Comparison of ENCODE assay signal across 1 cellular context in genomic region chr12:68638721-68639395, GRCh38.
TF ChIP-seq lines count a peak whose summit lies in the region.

No MANE protein-coding gene starts in this region.

TF ChIP-seq in HEK293, 187 proteins besides CTCF, POLR2A, EP300 and RAD21 (continued from another document):
- TF ChIP-seq HIC1 (tag by site-specific recombination; IDR thresholded peaks at IDR 0.05) = 0 out of 2 replicates have a peak, but pooled peaks have one; percentile 42
- no peak for TF ChIP-seq PBX3 (CRISPR knock-in tag; IDR thresholded peaks at IDR 0.05)
- TF ChIP-seq ZNF140 (tag by site-specific recombination; IDR thresholded peaks at IDR 0.05) = no peak
- TF ChIP-seq PRDM6 (tag by site-specific recombination; IDR thresholded peaks at IDR 0.05) = no peak
- no peak for TF ChIP-seq ZNF555 (tag by site-specific recombination; conservative IDR thresholded peaks at IDR 0.05)
- no peak for TF ChIP-seq ZNF302 (tag by site-specific recombination; IDR thresholded peaks at IDR 0.05; ENCODE audit: low read depth)
- TF ChIP-seq ZNF394 (tag by site-specific recombination; IDR thresholded peaks at IDR 0.05; ENCODE audit: borderline replicate concordance) = 0 out of 2 replicates have a peak, but pooled peaks have one; percentile 24
- no peak for TF ChIP-seq ZNF837 (tag by site-specific recombination; IDR thresholded peaks at IDR 0.05)
- TF ChIP-seq ZNF324 (tag by site-specific recombination; IDR thresholded peaks at IDR 0.05) = no peak
- TF ChIP-seq SP7 (tag by site-specific recombination; IDR thresholded peaks at IDR 0.05) = peak; percentile 30; the same call in 1 of the 2 replicates
- TF ChIP-seq ZBTB10 (tag by site-specific recombination; IDR thresholded peaks at IDR 0.05) = no peak
- TF ChIP-seq ZNF600 (tag by site-specific recombination; IDR thresholded peaks at IDR 0.05) = peak; percentile 31; the same call in 1 of the 2 replicates
- no peak for TF ChIP-seq ZNF362 (tag by site-specific recombination; IDR thresholded peaks at IDR 0.05)
- 0 out of 2 replicates have a peak, but pooled peaks have one; percentile 25 for TF ChIP-seq ZNF629 (tag by site-specific recombination; IDR thresholded peaks at IDR 0.05)
- peak; percentile 48 for TF ChIP-seq WT1 (tag by site-specific recombination; IDR thresholded peaks at IDR 0.05)
